23 cellular contexts compared by ENCODE assay signal in genomic region chr16:49498241-49499017, GRCh38.
DNase-seq lines count a peak whose midpoint lies in the region; ATAC-seq and TF ChIP-seq lines count a peak whose summit lies in the region.
"Had no signal": no experiment of that assay in that cellular context is flagged by ENCODE, and none has a peak within 500 bp of the region (broad histone marks: within the 10 kb centered on the region; RNA-seq: fewer than 3 reads in every experiment).

No MANE protein-coding gene starts in this region.

- TF ChIP-seq CTCF in WERI-Rb-1 (IDR thresholded peaks at IDR 0.05; ENCODE audit: low read depth, low read length) (no peak), heart left ventricle (IDR thresholded peaks at IDR 0.05) (no peak)

- H3K4me1 ChIP-seq in heart left ventricle: no peaks in the 10 kb centered on the region
- H3K4me1 ChIP-seq: left lung, SJSA1 had no signal

- intact Hi-C loops in posterior vena cava (cut with DNase I): loop anchor here (10.0 kb wide), 2 partner anchors 96 to 356 kb away; partner anchors contain the start of gene ZNF423 (in 1 of the 2)
- intact Hi-C loops in heart left ventricle (cut with DNase I): loop anchor here in 8 of 10 donors (5.0 to 10.0 kb wide), 10 partner anchors 94 to 426 kb away; partner anchors contain the start of gene ZNF423 (in 1 of the 8)

- ATAC-seq in heart left ventricle: no peak
- ATAC-seq: activated CD4-positive, alpha-beta T cell treated with anti-CD3 and anti-CD28 coated beads for 36 hours; activated T-cell treated with anti-CD3 and anti-CD28 coated beads, Interleukin-2, amount 50 U/mL, for 4 hours; gastrocnemius medialis; left lung; naive thymus-derived CD4-positive, alpha-beta T cell; stimulated activated naive B cell treated with anti-CD40 and anti-IgM and Interleukin-4, amounts not matched to agents 10 μg/mL and 1 μg/mL and 100 μg/mL, for 72 hours had no signal

- H3K27ac ChIP-seq in WERI-Rb-1: no peak overlapping the region
- no peak overlapping the region for H3K27ac ChIP-seq in heart left ventricle
- H3K27ac ChIP-seq: gastrocnemius medialis, left lung, SJSA1, thoracic aorta had no signal

- WGBS in heart left ventricle, 4 donors: 75 to 79% (median 78%) methylated on average over 11 of the region's 11 CpGs

- no peak for TF ChIP-seq POLR2A in heart left ventricle (IDR thresholded peaks at IDR 0.05)

- no peaks in the 10 kb centered on the region for H3K9me3 ChIP-seq in WERI-Rb-1 (ENCODE audit: severe bottlenecking)
- H3K9me3 ChIP-seq in heart left ventricle: no peaks in the 10 kb centered on the region
- H3K9me3 ChIP-seq: gastrocnemius medialis, left lung, SJSA1, thoracic aorta had no signal

- H3K4me3 ChIP-seq in WERI-Rb-1 (ENCODE audit: low read depth, low read length) (peak overlapping the region; percentile 20; the same call in 1 of the 2 replicates), heart left ventricle (no peak overlapping the region)
- H3K4me3 ChIP-seq: gastrocnemius medialis, GM23338, left lung, SJSA1, thoracic aorta had no signal

- DNase-seq in DMS 273 treated with DMSO at 0.1 percent for 48 hours (lab: John Stamatoyannopoulos, UW) (peak; percentile 97), NCI-H1436 treated with DMSO at 0.1 percent for 48 hours (lab: John Stamatoyannopoulos, UW) (peak; percentile 53), WERI-Rb-1 (no peak), posterior vena cava (ENCODE audit: low spot score) (peak; percentile 22), T-helper 1 cell (no peak), MV-4-11 (lab: John Stamatoyannopoulos, UW) (no peak), heart left ventricle (no peak)
- DNase-seq: activated CD4-positive, alpha-beta T cell treated with anti-CD3 and anti-CD28 coated beads for 36 hours; activated naive CD4-positive, alpha-beta T cell treated with Interleukin-2 at 50 U/mL for 16 hours; activated T-cell treated with anti-CD3 and anti-CD28 coated beads, Interleukin-2, amount 50 U/mL, for 4 hours; amniotic stem cell; CD4-positive, alpha-beta memory T cell; DMS53; gastrocnemius medialis; HFFc6; naive thymus-derived CD4-positive, alpha-beta T cell; NCI-H226; stimulated activated CD4-positive, alpha-beta T cell treated with anti-CD3 and anti-CD28 coated beads, Interleukin-4, amount 100 ng/mL, for 24 hours; stimulated activated naive B cell treated with anti-CD40 and anti-IgM and Interleukin-4, amounts not matched to agents 10 μg/mL and 1 μg/mL and 100 μg/mL, for 72 hours had no signal

- H3K36me3 ChIP-seq in WERI-Rb-1: no peaks in the 10 kb centered on the region
- no peaks in the 10 kb centered on the region for H3K36me3 ChIP-seq in heart left ventricle
- H3K36me3 ChIP-seq: gastrocnemius medialis, left lung, SJSA1, thoracic aorta had no signal

- H3K27me3 ChIP-seq in WERI-Rb-1 (ENCODE audit: insufficient read depth, low read depth, severe bottlenecking) (no peaks in the 10 kb centered on the region), heart left ventricle (no peaks in the 10 kb centered on the region)
- H3K27me3 ChIP-seq: gastrocnemius medialis, left lung, SJSA1 had no signal

Comparison
In these comparisons a context has a peak if more than half of its experiments do, and no peak if none do; other contexts are left out.
1. DNase-seq: peak in DMS 273 treated with DMSO at 0.1 percent for 48 hours (single experiment), NCI-H1436 treated with DMSO at 0.1 percent for 48 hours (single experiment) and posterior vena cava (single experiment); none in WERI-Rb-1 (single experiment), T-helper 1 cell (0 of 5), MV-4-11 (single experiment) and heart left ventricle (0 of 5).